In genomic region chr12:10372534-10372931, GRCh38 we compare ENCODE assay signal across 1 cellular context.
TF ChIP-seq lines count a peak whose summit lies in the region.

No MANE protein-coding gene starts in this region.

TF ChIP-seq in IMR-90, 13 proteins besides CTCF, POLR2A, EP300 and RAD21 (continued from another document):
- TF ChIP-seq ELK1 (IDR thresholded peaks at IDR 0.05; ENCODE audit: borderline replicate concordance, low read depth, low read length) (no peak), MXI1 (IDR thresholded peaks at IDR 0.05; ENCODE audit: borderline replicate concordance, low read depth, low read length) (no peak), RCOR1 (IDR thresholded peaks at IDR 0.05; ENCODE audit: insufficient replicate concordance, low read length) (no peak), MAFK (IDR thresholded peaks at IDR 0.05; ENCODE audit: low read depth, low read length) (no peak), RFX5 (IDR thresholded peaks at IDR 0.05; ENCODE audit: low read depth, low read length) (no peak), SMC3 (IDR thresholded peaks at IDR 0.05; ENCODE audit: low read depth, low read length) (no peak), NFE2L2 (IDR thresholded peaks at IDR 0.05; ENCODE audit: low read depth, low read length) (no peak), CEBPB (IDR thresholded peaks at IDR 0.05; ENCODE audit: low read depth, low read length) (no peak), USF2 (IDR thresholded peaks at IDR 0.05; ENCODE audit: low read depth, low read length) (no peak), FOS (IDR thresholded peaks at IDR 0.05; ENCODE audit: low read depth, low read length) (no peak)
